Comparison of ENCODE assay signal across 9 cellular contexts in genomic region chr7:80453699-80454340, GRCh38. TPM values are rescaled to one million over a fixed set of nuclear protein-coding genes. Genes with fewer than 3 reads are reported as not detected.
DNase-seq lines count a peak whose midpoint lies in the region; ATAC-seq, FAIRE-seq and TF ChIP-seq lines count a peak whose summit lies in the region.
"Had no signal": no experiment of that assay in that cellular context is flagged by ENCODE, and none has a peak within 500 bp of the region (broad histone marks: within the 10 kb centered on the region; RNA-seq: fewer than 3 reads in every experiment).

No MANE protein-coding gene starts in this region.

- no peaks in the 10 kb centered on the region for H3K27me3 ChIP-seq in bronchial epithelial cell (ENCODE audit: control insufficient read depth, insufficient read depth, low read length)

- H3K36me3 Mint-ChIP-seq in neural crest cell (ENCODE audit: low read depth) = peaks cover 2% of the 10 kb centered on the region

- no peaks in the 10 kb centered on the region for H3K27me3 Mint-ChIP-seq in neural crest cell (ENCODE audit: low read depth)

- no peak overlapping the region for H3K4me3 ChIP-seq in bronchial epithelial cell (ENCODE audit: low read depth, low read length)
- H3K4me3 ChIP-seq: lung had no signal

- FAIRE-seq in bronchial epithelial cell (lab: Jason Lieb, UNC) = no peak

- CTCF ChIA-PET in GM10248 (lab: Yijun Ruan, JAX) = no interaction called here

- H3K36me3 ChIP-seq in bronchial epithelial cell (ENCODE audit: control insufficient read depth, insufficient read depth, low read length) = no peaks in the 10 kb centered on the region

- H3K4me1 Mint-ChIP-seq in neural crest cell = no peaks in the 10 kb centered on the region

- H3K9me3 Mint-ChIP-seq in neural crest cell = peaks cover 2% of the 10 kb centered on the region

- POLR2A ChIA-PET in GM10248 (lab: Yijun Ruan, JAX) = no interaction called here

- H3K27ac Mint-ChIP-seq in neural crest cell (ENCODE audit: unreplicated experiment) = no peak overlapping the region

- no peak for ATAC-seq in GM18519 (IDR thresholded peaks at IDR 0.05; ENCODE audit: low FRiP score, unreplicated experiment)
- ATAC-seq in esophagus mucosa = no peak
- no peak for ATAC-seq in GM21717 (IDR thresholded peaks at IDR 0.05; ENCODE audit: unreplicated experiment)

- DNase-seq in GM10248 (ENCODE audit: extremely low spot score) (peak; percentile 5), NCI-H1092 treated with DMSO at 0.1 percent for 48 hours (lab: John Stamatoyannopoulos, UW) (peak; percentile 59), bronchial epithelial cell (ENCODE audit: low read depth) (peak; percentile 37), neural crest cell (ENCODE audit: low read depth, low spot score) (no peak)
- DNase-seq in activated CD4-positive, alpha-beta T cell treated with anti-CD3 and anti-CD28 coated beads for 4 hours = no peak

- TF ChIP-seq CTCF in GM10248 (IDR thresholded peaks at IDR 0.05; ENCODE audit: control extremely low read depth, extremely low read depth, low read depth, missing control alignments) (peak; percentile 37), bronchial epithelial cell (IDR thresholded peaks at IDR 0.05; ENCODE audit: insufficient read depth, low read length, severe bottlenecking) (no peak), neural crest cell (conservative IDR thresholded peaks at IDR 0.05) (peak; percentile 69)

- H3K4me3 Mint-ChIP-seq in neural crest cell = no peak overlapping the region

RNA-seq across cellular contexts. Expression of gene GNAT3, which starts 58.0 kb away (rescaled TPM):
- total RNA-seq in bronchial epithelial cell (not detected in 2 replicates), neural crest cell (not detected in 2 replicates), esophagus mucosa (not detected)
- total RNA-seq: lung had no signal

Comparison
In these comparisons a context has a peak if more than half of its experiments do, and no peak if none do; other contexts are left out.
1. DNase-seq: peak in GM10248 (single experiment), NCI-H1092 treated with DMSO at 0.1 percent for 48 hours (single experiment) and bronchial epithelial cell (single experiment); none in neural crest cell (single experiment) and activated CD4-positive, alpha-beta T cell treated with anti-CD3 and anti-CD28 coated beads for 4 hours (0 of 2).